7 cellular contexts compared by ENCODE assay signal in genomic region chr12:132955094-132955932, GRCh38. TPM values are rescaled to one million over a fixed set of nuclear protein-coding genes. Genes with fewer than 3 reads are reported as not detected.
DNase-seq lines count a peak whose midpoint lies in the region; ATAC-seq and TF ChIP-seq lines count a peak whose summit lies in the region.

No MANE protein-coding gene starts in this region.

- H3K36me3 ChIP-seq in esophagus squamous epithelium: peaks cover 0 to 20% (median 0%) of the 10 kb centered on the region in 3 donors
- H3K36me3 ChIP-seq in muscle layer of duodenum (ENCODE audit: control insufficient read depth in 1 of 2, insufficient read depth in 2 of 2, low read length in 2 of 2): peaks cover 0 to 6% of the 10 kb centered on the region in 2 donors
- H3K36me3 ChIP-seq in urinary bladder (ENCODE audit: insufficient read depth): peaks cover 2% of the 10 kb centered on the region

- H3K4me3 ChIP-seq in WI38 (ENCODE audit: low read depth, low read length) (peak overlapping the region; percentile 83), esophagus squamous epithelium (peak overlapping the region; percentile 74 to 100 (median 90)), muscle layer of duodenum (ENCODE audit: low read depth in 1 of 2, low read length in 2 of 2) (peak overlapping the region; percentile 81 to 88), urinary bladder (ENCODE audit: low read depth, low read length) (peak overlapping the region; percentile 88)

- no peak for TF ChIP-seq POLR2A in esophagus squamous epithelium (IDR thresholded peaks at IDR 0.05)

- intact Hi-C loops in esophagus squamous epithelium (cut with DNase I): no loop called here

- no peaks in the 10 kb centered on the region for H3K27me3 ChIP-seq in esophagus squamous epithelium
- no peaks in the 10 kb centered on the region for H3K27me3 ChIP-seq in muscle layer of duodenum (ENCODE audit: low read depth, low read length)

- H3K27ac ChIP-seq in esophagus squamous epithelium (peak overlapping the region; percentile 88 to 97 (median 94)), muscle layer of duodenum (ENCODE audit: low read length) (peak overlapping the region; percentile 74), urinary bladder (ENCODE audit: low read depth) (peak overlapping the region; percentile 90)

- H3K9me3 ChIP-seq in esophagus squamous epithelium (peaks cover 0 to 40% (median 35%) of the 10 kb centered on the region in 3 donors), muscle layer of duodenum (ENCODE audit: control insufficient read depth in 1 of 2, low read length in 2 of 2) (peaks cover 11 to 20% of the 10 kb centered on the region in 2 donors)

- peak; percentile 42 for ATAC-seq in GM21423 (IDR thresholded peaks at IDR 0.05; ENCODE audit: unreplicated experiment)

- DNase-seq in ELR (ENCODE audit: low read depth): peak; percentile 74
- DNase-seq in HuH-7 (ENCODE audit: low spot score): peak; percentile 25
- DNase-seq in esophagus squamous epithelium (lab: John Stamatoyannopoulos, UW): no peak

- peaks cover 0 to 24% (median 13%) of the 10 kb centered on the region in 3 donors for H3K4me1 ChIP-seq in esophagus squamous epithelium
- peaks cover 7 to 20% of the 10 kb centered on the region in 2 donors for H3K4me1 ChIP-seq in muscle layer of duodenum (ENCODE audit: control insufficient read depth in 1 of 2, insufficient read depth in 2 of 2, low read length in 2 of 2)
- no peaks in the 10 kb centered on the region for H3K4me1 ChIP-seq in urinary bladder (ENCODE audit: insufficient read depth)

- 20 to 32% methylated on average over 16 to 22 of the region's 32 CpGs for WGBS in esophagus squamous epithelium, 2 donors
- WGBS in urinary bladder: 8% methylated on average over 32 of the region's 32 CpGs

- TF ChIP-seq CTCF in WI38 (IDR thresholded peaks at IDR 0.05; ENCODE audit: low read depth, low read length) (no peak), esophagus squamous epithelium (IDR thresholded peaks at IDR 0.05) (no peak)

RNA-seq across cellular contexts. Expression of gene ZNF605, which starts 0.8 kb away (rescaled TPM):
- total RNA-seq in esophagus squamous epithelium: 10 to 100 TPM in 1 of 4 donors, 1 to 10 TPM in 3; 3.2 to 10.1 (median 5.1) TPM
- total RNA-seq in urinary bladder: 27.7 TPM
- 4.4 TPM for polyA plus RNA-seq in urinary bladder

RNA-seq across cellular contexts. Expression of gene ZNF26, which starts 30.9 kb away (rescaled TPM):
- total RNA-seq in esophagus squamous epithelium (10 to 100 TPM in 1 of 4 donors, 1 to 10 TPM in 3; 2.7 to 17.9 (median 5.9) TPM), urinary bladder (20.0 TPM)
- 9.2 TPM for polyA plus RNA-seq in urinary bladder
